Comparison of ENCODE assay signal across 9 cellular contexts in genomic region chr5:65100846-65101678, GRCh38.
DNase-seq lines count a peak whose midpoint lies in the region; ATAC-seq and TF ChIP-seq lines count a peak whose summit lies in the region.
"Had no signal": no experiment of that assay in that cellular context is flagged by ENCODE, and none has a peak within 500 bp of the region (broad histone marks: within the 10 kb centered on the region; RNA-seq: fewer than 3 reads in every experiment).

No MANE protein-coding gene starts in this region.

- no peaks in the 10 kb centered on the region for H3K9me3 ChIP-seq in lung (ENCODE audit: control insufficient read depth in 2 of 2, insufficient read depth in 1 of 2, low read length in 1 of 2)
- no peaks in the 10 kb centered on the region for H3K9me3 ChIP-seq in aorta (ENCODE audit: control insufficient read depth, low read length)

- H3K4me3 Mint-ChIP-seq in IgD-negative memory B cell: peak overlapping the region in 3 of 4 donors; percentile 10 to 93 (median 86)

- H3K27ac ChIP-seq in lung (ENCODE audit: low read depth in 1 of 2, low read length in 1 of 2): no peak overlapping the region
- peak overlapping the region in 1 of 2 donors; percentile 4 for H3K27ac ChIP-seq in aorta (ENCODE audit: low read depth in 1 of 2, low read length in 2 of 2)

- no peaks in the 10 kb centered on the region for H3K36me3 ChIP-seq in lung (ENCODE audit: control insufficient read depth in 2 of 2, insufficient read depth in 2 of 2, low read length in 2 of 2)
- H3K36me3 ChIP-seq in aorta (ENCODE audit: control insufficient read depth in 1 of 2, insufficient read depth in 2 of 2, low read length in 1 of 2): no peaks in the 10 kb centered on the region

- H3K27me3 Mint-ChIP-seq in IgD-negative memory B cell: no peaks in the 10 kb centered on the region
- H3K27me3 Mint-ChIP-seq: stimulated activated naive CD8-positive, alpha-beta T cell treated with anti-CD3 and anti-CD28 coated beads, Interleukin-15, Interleukin-2, amounts not matched to agents 100 ng/mL and 50 ng/mL, for 24 hours had no signal

- H3K4me3 ChIP-seq in lung (no peak overlapping the region), aorta (ENCODE audit: low read length in 2 of 2) (no peak overlapping the region)

- WGBS in lung, 2 donors: 52 to 62% methylated on average over 9 of the region's 9 CpGs
- WGBS in aorta, 2 donors: 47 to 55% methylated on average over 9 of the region's 9 CpGs

- H3K9me3 Mint-ChIP-seq in IgD-negative memory B cell: no peaks in the 10 kb centered on the region
- H3K9me3 Mint-ChIP-seq: stimulated activated naive CD8-positive, alpha-beta T cell treated with anti-CD3 and anti-CD28 coated beads, Interleukin-15, Interleukin-2, amounts not matched to agents 100 ng/mL and 50 ng/mL, for 24 hours had no signal

- intact Hi-C loops in aorta (cut with DNase I): loop anchor here (2.0 to 10.0 kb wide), 7 partner anchors 39 to 382 kb away; partner anchors contain the start of gene ADAMTS6 (in 1 of the 2)

- H3K4me1 Mint-ChIP-seq in IgD-negative memory B cell: peaks cover 11 to 22% (median 17%) of the 10 kb centered on the region in 3 donors

- no peak for TF ChIP-seq CTCF in lung (IDR thresholded peaks at IDR 0.05; ENCODE audit: control extremely low read depth, extremely low read depth)

- DNase-seq in NCI-H2196 (lab: John Stamatoyannopoulos, UW; ENCODE audit: unreplicated experiment) (peak; percentile 30), NCI-H2196 treated with DMSO at 0.1 percent for 48 hours (lab: John Stamatoyannopoulos, UW; ENCODE audit: unreplicated experiment) (no peak), SHP77 treated with DMSO at 0.1 percent for 48 hours (lab: John Stamatoyannopoulos, UW) (peak; percentile 58), dermis microvascular lymphatic vessel endothelial cell (ENCODE audit: low read depth in 2 of 2) (peak; percentile 58 to 73), lung (ENCODE audit: low spot score) (peak; percentile 53), aorta (peak; percentile 78 to 85)

- peak; percentile 27 for ATAC-seq in lung (ENCODE audit: insufficient read depth, low FRiP score)
- peak; percentile 74 for ATAC-seq in aorta (ENCODE audit: low FRiP score)
- no peak for ATAC-seq in GM19452 (IDR thresholded peaks at IDR 0.05; ENCODE audit: unreplicated experiment)

- peak overlapping the region in 1 of 3 donors; percentile 11 for H3K27ac Mint-ChIP-seq in IgD-negative memory B cell

- no peaks in the 10 kb centered on the region for H3K27me3 ChIP-seq in lung (ENCODE audit: control insufficient read depth, insufficient read depth)
- H3K27me3 ChIP-seq in aorta (ENCODE audit: control insufficient read depth in 1 of 2, insufficient read depth in 2 of 2, low read length in 1 of 2): no peaks in the 10 kb centered on the region

- peaks cover 0 to 2% of the 10 kb centered on the region in 2 donors for H3K4me1 ChIP-seq in lung (ENCODE audit: control insufficient read depth in 2 of 2, insufficient read depth in 2 of 2, low read length in 2 of 2)
- peaks cover 0 to 3% of the 10 kb centered on the region in 2 donors for H3K4me1 ChIP-seq in aorta (ENCODE audit: control insufficient read depth in 1 of 2, insufficient read depth in 2 of 2, low read length in 2 of 2)

- peaks cover 2% of the 10 kb centered on the region for H3K36me3 Mint-ChIP-seq in IgD-negative memory B cell
